16 cellular contexts compared by ENCODE assay signal in the genomic region with DNA sequence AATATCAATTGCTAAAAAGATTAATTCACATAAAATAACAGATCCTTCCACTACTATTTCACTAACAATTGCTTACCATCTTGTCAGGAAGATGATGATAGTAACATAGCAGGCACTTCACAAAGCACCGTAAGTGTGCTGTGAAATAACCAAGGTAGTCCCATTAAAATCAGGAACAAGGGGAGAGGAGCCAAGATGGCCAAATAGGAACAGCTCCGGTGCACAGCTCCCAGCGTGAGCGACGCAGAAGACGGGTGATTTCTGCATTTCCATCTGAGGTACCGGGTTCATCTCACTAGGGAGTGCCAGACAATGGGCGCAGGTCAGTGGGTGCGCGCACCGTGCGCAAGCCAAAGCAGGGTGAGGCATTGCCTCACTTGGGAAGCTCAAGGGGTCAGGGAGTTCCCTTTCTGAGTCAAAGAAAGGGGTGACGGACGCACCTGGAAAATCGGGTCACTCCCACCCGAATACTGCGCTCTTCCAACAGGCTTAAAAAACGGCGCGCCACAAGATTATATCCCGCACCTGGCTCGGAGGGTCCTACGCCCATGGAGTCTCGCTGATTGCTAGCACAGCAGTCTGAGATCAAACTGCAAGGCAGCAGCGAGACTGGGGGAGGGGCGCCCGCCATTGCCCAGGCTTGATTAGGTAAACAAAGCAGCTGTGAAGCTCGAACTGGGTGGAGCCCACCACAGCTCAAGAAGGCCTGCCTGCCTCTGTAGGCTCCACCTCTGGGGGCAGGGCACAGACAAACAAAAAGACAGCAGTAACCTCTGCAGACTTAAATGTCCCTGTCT. TPM values are rescaled to one million over a fixed set of nuclear protein-coding genes. Genes with fewer than 3 reads are reported as not detected.
"Had no signal": no experiment of that assay in that cellular context is flagged by ENCODE, and none has a peak within 500 bp of the region (broad histone marks: within the 10 kb centered on the region; RNA-seq: fewer than 3 reads in every experiment).

No MANE protein-coding gene starts in this region.

RNA-seq across cellular contexts. Expression of a gene that starts 22.3 kb away (rescaled TPM):
- total RNA-seq: activated naive CD4-positive, alpha-beta T cell treated with anti-CD3 and anti-CD28 coated beads for 36 hours; activated T-cell treated with anti-CD3 and anti-CD28 coated beads, Interleukin-2, amount 50 U/mL, for 4 hours; colonic mucosa; gastrocnemius medialis; heart left ventricle; lower lobe of right lung; mesenteric fat pad; natural killer cell; omental fat pad; prostate gland; right atrium auricular region; subcutaneous adipose tissue; T-helper 17 cell; thyroid gland; urinary bladder had no signal
- polyA plus RNA-seq: heart left ventricle, keratinocyte, urinary bladder had no signal
